Comparison of ENCODE assay signal across 10 cellular contexts in genomic region chr22:29780781-29781676, GRCh38. TPM values are rescaled to one million over a fixed set of nuclear protein-coding genes. Genes with fewer than 3 reads are reported as not detected.
DNase-seq lines count a peak whose midpoint lies in the region; ATAC-seq and TF ChIP-seq lines count a peak whose summit lies in the region.
"Had no signal": no experiment of that assay in that cellular context is flagged by ENCODE, and none has a peak within 500 bp of the region (broad histone marks: within the 10 kb centered on the region; RNA-seq: fewer than 3 reads in every experiment).

No MANE protein-coding gene starts in this region.

- peak overlapping the region; percentile 31 for H2AFZ ChIP-seq in osteoblast (ENCODE audit: low read length)

- no peak overlapping the region for H3K27ac Mint-ChIP-seq in activated T-helper 1 cell treated with anti-CD3 and anti-CD28 coated beads, Interleukin-12 subunit alpha, Interleukin-12 subunit beta, Interleukin-2, Interleukin-4 antibody, amounts not matched to agents 30 ng/mL and 10 ng/mL and 1 ng/mL, durations not matched to agents 14 hours and 24 hours and 36 hours

- peak overlapping the region; percentile 91 for H3K27ac ChIP-seq in osteoblast (ENCODE audit: low read depth, low read length)
- H3K27ac ChIP-seq: HL-60 had no signal

- H3K4me1 ChIP-seq in osteoblast (ENCODE audit: insufficient read depth, low read length), result peaks cover 52% of the 10 kb centered on the region

- no peaks in the 10 kb centered on the region for H4K20me1 ChIP-seq in osteoblast (ENCODE audit: insufficient read depth, low read length)

- ATAC-seq in HG02610 (IDR thresholded peaks at IDR 0.05; ENCODE audit: unreplicated experiment) (no peak), GM19035 (IDR thresholded peaks at IDR 0.05; ENCODE audit: unreplicated experiment) (no peak)

- no peaks in the 10 kb centered on the region for H3K27me3 Mint-ChIP-seq in activated T-helper 1 cell treated with anti-CD3 and anti-CD28 coated beads, Interleukin-12 subunit alpha, Interleukin-12 subunit beta, Interleukin-2, Interleukin-4 antibody, amounts not matched to agents 30 ng/mL and 10 ng/mL and 1 ng/mL, durations not matched to agents 14 hours and 24 hours and 36 hours (ENCODE audit: insufficient read depth)

- peak overlapping the region; percentile 59 for H3K4me2 ChIP-seq in osteoblast (ENCODE audit: insufficient read depth, low read length)

- H3K27me3 ChIP-seq in osteoblast (ENCODE audit: insufficient read depth, low read length), result no peaks in the 10 kb centered on the region

- H3K4me1 Mint-ChIP-seq in activated T-helper 1 cell treated with anti-CD3 and anti-CD28 coated beads, Interleukin-12 subunit alpha, Interleukin-12 subunit beta, Interleukin-2, Interleukin-4 antibody, amounts not matched to agents 30 ng/mL and 10 ng/mL and 1 ng/mL, durations not matched to agents 14 hours and 24 hours and 36 hours (ENCODE audit: low read depth), result no peaks in the 10 kb centered on the region

- H3K79me2 ChIP-seq in osteoblast (ENCODE audit: insufficient read depth, low read length), result no peaks in the 10 kb centered on the region

- H3K4me3 ChIP-seq in osteoblast (ENCODE audit: insufficient read depth, low read length), result peak overlapping the region; percentile 19

- no peaks in the 10 kb centered on the region for H3K9me3 ChIP-seq in osteoblast (ENCODE audit: low read depth, low read length)

- H3K4me3 Mint-ChIP-seq in activated T-helper 1 cell treated with anti-CD3 and anti-CD28 coated beads, Interleukin-12 subunit alpha, Interleukin-12 subunit beta, Interleukin-2, Interleukin-4 antibody, amounts not matched to agents 30 ng/mL and 10 ng/mL and 1 ng/mL, durations not matched to agents 14 hours and 24 hours and 36 hours, result no peak overlapping the region

- intact Hi-C loops in activated T-helper 1 cell treated with anti-CD3 and anti-CD28 coated beads, Interleukin-12 subunit alpha, Interleukin-12 subunit beta, Interleukin-2, Interleukin-4 antibody, amounts not matched to agents 30 ng/mL and 10 ng/mL and 1 ng/mL, durations not matched to agents 14 hours and 24 hours and 36 hours (cut with micrococcal nuclease), result no loop called here

- no peaks in the 10 kb centered on the region for H3K9me3 Mint-ChIP-seq in activated T-helper 1 cell treated with anti-CD3 and anti-CD28 coated beads, Interleukin-12 subunit alpha, Interleukin-12 subunit beta, Interleukin-2, Interleukin-4 antibody, amounts not matched to agents 30 ng/mL and 10 ng/mL and 1 ng/mL, durations not matched to agents 14 hours and 24 hours and 36 hours

- H3K36me3 ChIP-seq in osteoblast (ENCODE audit: insufficient read depth, low read length), result no peaks in the 10 kb centered on the region

- TF ChIP-seq CTCF in osteoblast (IDR thresholded peaks at IDR 0.05; ENCODE audit: extremely low read depth, low read depth, low read length), result no peak

- no peaks in the 10 kb centered on the region for H3K36me3 Mint-ChIP-seq in activated T-helper 1 cell treated with anti-CD3 and anti-CD28 coated beads, Interleukin-12 subunit alpha, Interleukin-12 subunit beta, Interleukin-2, Interleukin-4 antibody, amounts not matched to agents 30 ng/mL and 10 ng/mL and 1 ng/mL, durations not matched to agents 14 hours and 24 hours and 36 hours (ENCODE audit: low read depth)

- DNase-seq in COLO829 (ENCODE audit: low spot score), result peak; percentile 50
- peak; percentile 30 for DNase-seq in SW480 (ENCODE audit: low spot score)
- DNase-seq in fibroblast of peridontal ligament (ENCODE audit: extremely low read depth), result peak; percentile 88
- DNase-seq in osteoblast (ENCODE audit: insufficient read length, low spot score, missing footprints), result peak; percentile 88
- no peak for DNase-seq in NCI-H2107 treated with DMSO at 0.1 percent for 48 hours (lab: John Stamatoyannopoulos, UW; ENCODE audit: unreplicated experiment)
- no peak for DNase-seq in activated T-helper 1 cell treated with anti-CD3 and anti-CD28 coated beads, Interleukin-12 subunit alpha, Interleukin-12 subunit beta, Interleukin-2, Interleukin-4 antibody, amounts not matched to agents 30 ng/mL and 10 ng/mL and 1 ng/mL, durations not matched to agents 14 hours and 24 hours and 36 hours (ENCODE audit: low spot score)
- DNase-seq: GDM1 had no signal

RNA-seq across cellular contexts. Expression of gene UQCR10, which starts 13.9 kb away (rescaled TPM):
- 43.0 and 52.1 TPM in 2 replicates for total RNA-seq in osteoblast
- total RNA-seq in activated T-helper 1 cell treated with anti-CD3 and anti-CD28 coated beads, Interleukin-12 subunit alpha, Interleukin-12 subunit beta, Interleukin-2, Interleukin-4 antibody, amounts not matched to agents 30 ng/mL and 10 ng/mL and 1 ng/mL, durations not matched to agents 14 hours and 24 hours and 36 hours, result 89.4 and 96.5 TPM in 2 replicates

RNA-seq across cellular contexts. Expression of gene ZMAT5, which starts 14.2 kb away (rescaled TPM):
- 13.0 and 15.6 TPM in 2 replicates for total RNA-seq in osteoblast
- 28.4 and 28.5 TPM in 2 replicates for total RNA-seq in activated T-helper 1 cell treated with anti-CD3 and anti-CD28 coated beads, Interleukin-12 subunit alpha, Interleukin-12 subunit beta, Interleukin-2, Interleukin-4 antibody, amounts not matched to agents 30 ng/mL and 10 ng/mL and 1 ng/mL, durations not matched to agents 14 hours and 24 hours and 36 hours

RNA-seq across cellular contexts. Expression of gene ASCC2, which starts 57.0 kb away (rescaled TPM):
- 21.0 and 28.3 TPM in 2 replicates for total RNA-seq in osteoblast
- 84.5 and 90.9 TPM in 2 replicates for total RNA-seq in activated T-helper 1 cell treated with anti-CD3 and anti-CD28 coated beads, Interleukin-12 subunit alpha, Interleukin-12 subunit beta, Interleukin-2, Interleukin-4 antibody, amounts not matched to agents 30 ng/mL and 10 ng/mL and 1 ng/mL, durations not matched to agents 14 hours and 24 hours and 36 hours

Comparison
In these comparisons a context has a peak if more than half of its experiments do, and no peak if none do; other contexts are left out.
1. DNase-seq: peak in COLO829 (single experiment), SW480 (single experiment), fibroblast of peridontal ligament (single experiment) and osteoblast (single experiment); none in NCI-H2107 treated with DMSO at 0.1 percent for 48 hours (single experiment) and activated T-helper 1 cell treated with anti-CD3 and anti-CD28 coated beads, Interleukin-12 subunit alpha, Interleukin-12 subunit beta, Interleukin-2, Interleukin-4 antibody, amounts not matched to agents 30 ng/mL and 10 ng/mL and 1 ng/mL, durations not matched to agents 14 hours and 24 hours and 36 hours (single experiment).